16 cellular contexts compared by ENCODE assay signal in genomic region chr5:57950616-57951228, GRCh38.
DNase-seq lines count a peak whose midpoint lies in the region; ATAC-seq lines count a peak whose summit lies in the region.
"Had no signal": no experiment of that assay in that cellular context is flagged by ENCODE, and none has a peak within 500 bp of the region (broad histone marks: within the 10 kb centered on the region; RNA-seq: fewer than 3 reads in every experiment).

No MANE protein-coding gene starts in this region.

- H3K27ac ChIP-seq in HUES64 (ENCODE audit: low read depth, low read length), result peak overlapping the region; percentile 32; the same call in 1 of the 2 replicates
- no peak overlapping the region for H3K27ac ChIP-seq in neuronal stem cell (replicated peaks; ENCODE audit: low read length)

- peak; percentile 0 for DNase-seq in adipocyte (ENCODE audit: low read depth)
- peak; percentile 28 for DNase-seq in iPS DF 19.7 (ENCODE audit: low read depth, low spot score)
- no peak for DNase-seq in neuronal stem cell (ENCODE audit: low spot score)
- no peak for DNase-seq in left cardiac atrium
- no peak for DNase-seq in activated T-helper 2 cell treated with anti-CD3 and anti-CD28 coated beads, Interferon-gamma antibody, Interleukin-2, Interleukin-4, amounts not matched to agents 10 μg/mL and 5 μg/mL and 100 μg/mL, durations not matched to agents 14 hours and 24 hours and 36 hours (ENCODE audit: low spot score)
- no peak for DNase-seq in dermis blood vessel endothelial cell
- no peak for DNase-seq in HPDE6-E6E7 (ENCODE audit: extremely low spot score)
- DNase-seq: BE2C; CD8-positive, alpha-beta T cell; COR-L47; DND-41; GDM1; H7 had no signal

- ATAC-seq in left cardiac atrium, result no peak
- ATAC-seq: CD8-positive, alpha-beta T cell; HepG2 had no signal

- H2AFZ ChIP-seq in neuronal stem cell (ENCODE audit: low read length), result peak overlapping the region; percentile 31

- H3K4me3 ChIP-seq in HUES64 (ENCODE audit: low read length) (no peak overlapping the region), adipocyte (ENCODE audit: low read length) (no peak overlapping the region), neuronal stem cell (ENCODE audit: low read length in 2 of 2) (no peak overlapping the region)

- H3K9ac ChIP-seq in HUES64 (ENCODE audit: low read depth, low read length) (no peak overlapping the region), adipocyte (ENCODE audit: low read length) (no peak overlapping the region), neuronal stem cell (ENCODE audit: low read depth, low read length, poor library complexity) (no peak overlapping the region)

- no peak overlapping the region for H2BK120ac ChIP-seq in neuronal stem cell (ENCODE audit: low read depth, low read length)

- H3K27me3 Mint-ChIP-seq in activated T-helper 2 cell treated with anti-CD3 and anti-CD28 coated beads, Interferon-gamma antibody, Interleukin-2, Interleukin-4, amounts not matched to agents 10 μg/mL and 5 μg/mL and 100 μg/mL, durations not matched to agents 14 hours and 24 hours and 36 hours (ENCODE audit: low read depth), result no peaks in the 10 kb centered on the region

- intact Hi-C loops in left cardiac atrium (cut with DNase I), result no loop called here
- intact Hi-C loops in activated T-helper 2 cell treated with anti-CD3 and anti-CD28 coated beads, Interferon-gamma antibody, Interleukin-2, Interleukin-4, amounts not matched to agents 10 μg/mL and 5 μg/mL and 100 μg/mL, durations not matched to agents 14 hours and 24 hours and 36 hours (cut with micrococcal nuclease), result no loop called here

- H2BK12ac ChIP-seq in neuronal stem cell (ENCODE audit: low read length), result no peak overlapping the region

- H4K8ac ChIP-seq in neuronal stem cell (ENCODE audit: low read depth, low read length), result no peak overlapping the region

- no peak overlapping the region for H3K27ac Mint-ChIP-seq in activated T-helper 2 cell treated with anti-CD3 and anti-CD28 coated beads, Interferon-gamma antibody, Interleukin-2, Interleukin-4, amounts not matched to agents 10 μg/mL and 5 μg/mL and 100 μg/mL, durations not matched to agents 14 hours and 24 hours and 36 hours
- H3K27ac Mint-ChIP-seq: CD14-positive monocyte; CD8-positive, alpha-beta T cell had no signal

- H4K91ac ChIP-seq in neuronal stem cell (ENCODE audit: low read depth, low read length, poor library complexity), result no peak overlapping the region

- H3K36me3 Mint-ChIP-seq in activated T-helper 2 cell treated with anti-CD3 and anti-CD28 coated beads, Interferon-gamma antibody, Interleukin-2, Interleukin-4, amounts not matched to agents 10 μg/mL and 5 μg/mL and 100 μg/mL, durations not matched to agents 14 hours and 24 hours and 36 hours (ENCODE audit: low read depth), result no peaks in the 10 kb centered on the region
- H3K36me3 Mint-ChIP-seq: CD14-positive monocyte; CD8-positive, alpha-beta T cell had no signal

- no peak overlapping the region for H3K4ac ChIP-seq in neuronal stem cell (ENCODE audit: low read length)

- H3K4me1 Mint-ChIP-seq in activated T-helper 2 cell treated with anti-CD3 and anti-CD28 coated beads, Interferon-gamma antibody, Interleukin-2, Interleukin-4, amounts not matched to agents 10 μg/mL and 5 μg/mL and 100 μg/mL, durations not matched to agents 14 hours and 24 hours and 36 hours (ENCODE audit: low read depth), result no peaks in the 10 kb centered on the region
- H3K4me1 Mint-ChIP-seq: CD14-positive monocyte had no signal

- H3K18ac ChIP-seq in neuronal stem cell (ENCODE audit: low read length), result no peak overlapping the region

- H3K4me1 ChIP-seq in HUES64 (ENCODE audit: insufficient read depth, low read length) (peaks cover 10% of the 10 kb centered on the region), adipocyte (ENCODE audit: control insufficient read depth, insufficient read depth, low read length) (peaks cover 8% of the 10 kb centered on the region), neuronal stem cell (ENCODE audit: control insufficient read depth in 2 of 2, insufficient read depth in 1 of 2, low read depth in 1 of 2, low read length in 2 of 2) (peaks cover 3 to 4% of the 10 kb centered on the region in 2 donors)
- H3K4me1 ChIP-seq: BE2C had no signal

- no peak overlapping the region for H3K4me3 Mint-ChIP-seq in activated T-helper 2 cell treated with anti-CD3 and anti-CD28 coated beads, Interferon-gamma antibody, Interleukin-2, Interleukin-4, amounts not matched to agents 10 μg/mL and 5 μg/mL and 100 μg/mL, durations not matched to agents 14 hours and 24 hours and 36 hours (ENCODE audit: low read depth)
- H3K4me3 Mint-ChIP-seq: CD14-positive monocyte; CD8-positive, alpha-beta T cell had no signal

- H3K27me3 ChIP-seq in HUES64 (ENCODE audit: insufficient read depth, low read length) (no peaks in the 10 kb centered on the region), adipocyte (replicated peaks; ENCODE audit: control insufficient read depth, insufficient read depth, low read length) (no peaks in the 10 kb centered on the region), neuronal stem cell (ENCODE audit: control insufficient read depth in 3 of 3, insufficient read depth in 3 of 3, low read depth in 1 of 3, low read length in 3 of 3) (no peaks in the 10 kb centered on the region)

- no peaks in the 10 kb centered on the region for H3K79me1 ChIP-seq in neuronal stem cell (ENCODE audit: low read depth, low read length)

- H3K4me2 ChIP-seq in neuronal stem cell (ENCODE audit: insufficient read depth, low read length, poor library complexity, severe bottlenecking), result no peak overlapping the region

- H3K36me3 ChIP-seq in HUES64 (ENCODE audit: insufficient read depth, low read length) (no peaks in the 10 kb centered on the region), adipocyte (ENCODE audit: control insufficient read depth, insufficient read depth, low read length, severe bottlenecking) (no peaks in the 10 kb centered on the region), neuronal stem cell (replicated peaks in 1 of 2; ENCODE audit: control insufficient read depth in 2 of 2, insufficient read depth in 2 of 2, low read length in 2 of 2) (no peaks in the 10 kb centered on the region)
- H3K36me3 ChIP-seq: BE2C had no signal

- H3K14ac ChIP-seq in neuronal stem cell (ENCODE audit: low read length), result no peak overlapping the region

- H3K9me3 ChIP-seq in HUES64 (ENCODE audit: insufficient read depth, low read depth, low read length), result no peaks in the 10 kb centered on the region
- no peaks in the 10 kb centered on the region for H3K9me3 ChIP-seq in adipocyte (ENCODE audit: control insufficient read depth, low read length)
- peaks cover 0 to 2% of the 10 kb centered on the region in 2 donors for H3K9me3 ChIP-seq in neuronal stem cell (replicated peaks in 1 of 2; ENCODE audit: control insufficient read depth in 2 of 2, insufficient read depth in 1 of 2, low read depth in 1 of 2, low read length in 2 of 2)
- H3K9me3 ChIP-seq: BE2C had no signal

- no peak overlapping the region for H2BK5ac ChIP-seq in neuronal stem cell (ENCODE audit: low read length)

- H3K23ac ChIP-seq in neuronal stem cell (ENCODE audit: low read depth, low read length, poor library complexity), result no peak overlapping the region

- no peak overlapping the region for H2AK5ac ChIP-seq in neuronal stem cell (ENCODE audit: low read depth, low read length)

- H3K9me3 Mint-ChIP-seq in activated T-helper 2 cell treated with anti-CD3 and anti-CD28 coated beads, Interferon-gamma antibody, Interleukin-2, Interleukin-4, amounts not matched to agents 10 μg/mL and 5 μg/mL and 100 μg/mL, durations not matched to agents 14 hours and 24 hours and 36 hours, result no peaks in the 10 kb centered on the region
- H3K9me3 Mint-ChIP-seq: CD8-positive, alpha-beta T cell had no signal

- H2BK15ac ChIP-seq in neuronal stem cell (ENCODE audit: low read length), result no peak overlapping the region

Comparison
In these comparisons a context has a peak if more than half of its experiments do, and no peak if none do; other contexts are left out.
1. DNase-seq: peak in adipocyte (single experiment) and iPS DF 19.7 (single experiment); none in neuronal stem cell (single experiment), left cardiac atrium (single experiment), activated T-helper 2 cell treated with anti-CD3 and anti-CD28 coated beads, Interferon-gamma antibody, Interleukin-2, Interleukin-4, amounts not matched to agents 10 μg/mL and 5 μg/mL and 100 μg/mL, durations not matched to agents 14 hours and 24 hours and 36 hours (single experiment), dermis blood vessel endothelial cell (single experiment) and HPDE6-E6E7 (single experiment).